11 cellular contexts compared by ENCODE assay signal in the genomic region with DNA sequence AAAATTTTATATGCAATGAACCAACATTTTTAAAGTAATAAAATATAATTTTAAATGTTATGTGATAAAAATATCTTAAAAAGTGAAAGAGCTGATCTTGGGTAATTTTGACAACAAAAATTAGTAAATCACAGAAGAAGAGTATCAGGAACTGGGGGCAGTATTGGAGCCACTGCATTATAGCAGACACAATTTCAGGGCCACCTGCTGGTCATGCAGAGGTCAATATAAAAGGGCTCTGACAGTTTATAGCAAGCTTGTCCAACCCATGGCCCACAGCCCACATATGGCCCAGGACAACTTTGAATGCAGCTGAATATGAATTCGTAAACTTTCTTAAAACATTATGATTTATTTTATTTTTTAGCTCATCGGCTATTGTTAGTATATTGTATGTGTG. TPM values are rescaled to one million over a fixed set of nuclear protein-coding genes. Genes with fewer than 3 reads are reported as not detected.
DNase-seq lines count a peak whose midpoint lies in the region; ATAC-seq and TF ChIP-seq lines count a peak whose summit lies in the region.
"Had no signal": no experiment of that assay in that cellular context is flagged by ENCODE, and none has a peak within 500 bp of the region (broad histone marks: within the 10 kb centered on the region; RNA-seq: fewer than 3 reads in every experiment).

No MANE protein-coding gene starts in this region.

- ATAC-seq in GM23338, result peak; percentile 30; the same call in 1 of the 3 replicates
- no peak for ATAC-seq in lower lobe of right lung
- no peak for ATAC-seq in HG03565 (IDR thresholded peaks at IDR 0.05; ENCODE audit: unreplicated experiment)
- ATAC-seq in GM21390 (IDR thresholded peaks at IDR 0.05; ENCODE audit: unreplicated experiment), result no peak

- no peak overlapping the region for H3K27ac Mint-ChIP-seq in GM23338

- no peaks in the 10 kb centered on the region for H3K9me2 ChIP-seq in GM23338 (ENCODE audit: insufficient read depth)

- H3K4me2 ChIP-seq in GM23338 (no peak overlapping the region), OCI-LY3 (ENCODE audit: low read length) (no peak overlapping the region)

- H3K27ac ChIP-seq in GM23338 (ENCODE audit: low read depth) (no peak overlapping the region), OCI-LY3 (ENCODE audit: low read length) (no peak overlapping the region), lower lobe of right lung (no peak overlapping the region)

- peaks cover 6% of the 10 kb centered on the region for H3K27me3 Mint-ChIP-seq in GM23338 (ENCODE audit: insufficient read depth, low read depth, poor library complexity)
- H3K27me3 Mint-ChIP-seq: activated naive CD8-positive, alpha-beta T cell had no signal

- intact Hi-C loops in lower lobe of right lung (cut with DNase I), result no loop called here

- H3K27me3 ChIP-seq in GM23338 (ENCODE audit: insufficient read depth) (peaks cover 22% of the 10 kb centered on the region), OCI-LY3 (ENCODE audit: low read depth, low read length) (no peaks in the 10 kb centered on the region), lower lobe of right lung (ENCODE audit: low read depth) (no peaks in the 10 kb centered on the region)

- no peak overlapping the region for H3K4me3 Mint-ChIP-seq in GM23338
- H3K4me3 Mint-ChIP-seq: activated naive CD8-positive, alpha-beta T cell had no signal

- H3K9me3 ChIP-seq in OCI-LY3 (ENCODE audit: insufficient read depth, low read length), result no peaks in the 10 kb centered on the region
- no peaks in the 10 kb centered on the region for H3K9me3 ChIP-seq in lower lobe of right lung

- H3K9me3 Mint-ChIP-seq in GM23338, result no peaks in the 10 kb centered on the region

- H3K4me1 ChIP-seq in GM23338 (ENCODE audit: insufficient read depth) (no peaks in the 10 kb centered on the region), OCI-LY3 (ENCODE audit: low read length) (no peaks in the 10 kb centered on the region), lower lobe of right lung (no peaks in the 10 kb centered on the region)

- H2AFZ ChIP-seq in GM23338 (no peak overlapping the region), OCI-LY3 (ENCODE audit: low read depth, low read length) (no peak overlapping the region)

- H3K79me2 ChIP-seq in GM23338 (replicated peaks; ENCODE audit: insufficient read depth) (no peaks in the 10 kb centered on the region), OCI-LY3 (ENCODE audit: low read length) (no peaks in the 10 kb centered on the region)

- H3K36me3 ChIP-seq in GM23338 (ENCODE audit: insufficient read depth), result no peaks in the 10 kb centered on the region
- peaks cover 3% of the 10 kb centered on the region for H3K36me3 ChIP-seq in OCI-LY3 (replicated peaks; ENCODE audit: low read depth, low read length)
- no peaks in the 10 kb centered on the region for H3K36me3 ChIP-seq in lower lobe of right lung

- H3K4me3 ChIP-seq in GM12875 (ENCODE audit: low read depth, low read length) (no peak overlapping the region), GM23338 (no peak overlapping the region), OCI-LY3 (ENCODE audit: low read length) (no peak overlapping the region), lower lobe of right lung (no peak overlapping the region)

- no peaks in the 10 kb centered on the region for H3K36me3 Mint-ChIP-seq in GM23338 (ENCODE audit: low read depth)

- DNase-seq in GM23338 (ENCODE audit: low spot score), result no peak
- no peak for DNase-seq in lower lobe of right lung
- DNase-seq in SKM-1 treated with dmso at 0.1 percent for 144 hours (lab: John Stamatoyannopoulos, UW; ENCODE audit: unreplicated experiment), result no peak
- DNase-seq: activated CD4-positive, alpha-beta T cell treated with anti-CD3 and anti-CD28 coated beads, Interleukin-2, amount 50 U/mL, for 48 hours; DMS79 treated with DMSO at 0.1 percent for 48 hours had no signal

- H3F3A ChIP-seq in GM23338 (replicated peaks; ENCODE audit: low read depth), result no peaks in the 10 kb centered on the region

- peaks cover 4% of the 10 kb centered on the region; the same call in 2 of the 3 replicates for H3K4me1 Mint-ChIP-seq in GM23338

- TF ChIP-seq CTCF in GM12875 (IDR thresholded peaks at IDR 0.05; ENCODE audit: borderline replicate concordance, insufficient read depth, low read depth, low read length), result peak; percentile 14; the same call in 1 of the 2 replicates
- TF ChIP-seq CTCF in GM23338 (conservative IDR thresholded peaks at IDR 0.05; ENCODE audit: low read depth in 2 of 2), result peak; percentile 17 to 44; a peak in 2 of 4 replicates
- TF ChIP-seq CTCF in OCI-LY3 (IDR thresholded peaks at IDR 0.05; ENCODE audit: low read depth, low read length), result peak; percentile 34
- TF ChIP-seq CTCF in lower lobe of right lung (IDR thresholded peaks at IDR 0.05), result peak; percentile 6

- H4K20me1 ChIP-seq in GM23338 (replicated peaks; ENCODE audit: insufficient read depth) (0 out of 2 replicates have a peak, but pooled peaks cover 2% of the 10 kb centered on the region), OCI-LY3 (ENCODE audit: insufficient read depth, low read length) (no peaks in the 10 kb centered on the region)

- no peak overlapping the region for H3K9ac ChIP-seq in OCI-LY3 (ENCODE audit: low read length)

TF ChIP-seq in GM23338, 12 proteins besides CTCF, POLR2A, EP300 and RAD21 (continues in another document):
- TF ChIP-seq NANOG (IDR thresholded peaks at IDR 0.05; ENCODE audit: borderline replicate concordance) (no peak), STAT1 (IDR thresholded peaks at IDR 0.05; ENCODE audit: unreplicated experiment) (no peak), EZH2phosphoT487 (IDR thresholded peaks at IDR 0.05; ENCODE audit: unreplicated experiment) (no peak), ZNF462 (CRISPR knock-in tag; IDR thresholded peaks at IDR 0.05) (no peak), EZH2 (IDR thresholded peaks at IDR 0.05; ENCODE audit: low read depth, unreplicated experiment) (no peak), ZNF331 (CRISPR knock-in tag; IDR thresholded peaks at IDR 0.05; ENCODE audit: low read depth) (no peak), ZNF114 (CRISPR knock-in tag; IDR thresholded peaks at IDR 0.05) (no peak)

RNA-seq across cellular contexts. Expression of gene LEF1, which starts 13.0 kb away (rescaled TPM):
- total RNA-seq in GM23338 (2014; rRNA removed; shearing (Covaris generic)), result 0.23 and 0.73 TPM in 2 replicates
- polyA plus RNA-seq in GM23338 (2016; fragmentation: Nextera tagmentation; extraction: Ambion mirVana), result 0.50 and 1.0 TPM in 2 replicates
- 4.3 TPM for total RNA-seq in lower lobe of right lung
- total RNA-seq: pulmonary artery endothelial cell had no signal
